In the genomic region with DNA sequence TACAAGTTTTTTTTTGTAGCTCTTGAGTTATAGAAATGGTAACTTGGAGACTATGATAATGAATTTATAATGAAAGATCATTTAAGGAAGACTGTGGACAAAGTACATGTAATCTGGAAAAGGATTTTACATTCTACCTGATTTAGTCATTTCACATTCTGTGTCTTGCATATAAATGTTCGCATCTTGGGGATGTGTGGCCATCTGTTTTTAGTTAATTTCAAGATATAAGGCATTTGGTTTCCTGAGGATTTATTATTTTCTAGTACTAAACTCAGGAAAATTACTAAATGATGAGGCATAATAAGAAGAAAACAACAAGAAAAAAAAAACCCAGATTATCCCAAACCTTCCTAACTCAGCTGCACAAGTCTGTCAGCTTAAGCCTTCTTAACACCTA, we compare ENCODE assay signal across 12 cellular contexts.
DNase-seq lines count a peak whose midpoint lies in the region; ATAC-seq and TF ChIP-seq lines count a peak whose summit lies in the region.
"Had no signal": no experiment of that assay in that cellular context is flagged by ENCODE, and none has a peak within 500 bp of the region (broad histone marks: within the 10 kb centered on the region; RNA-seq: fewer than 3 reads in every experiment).

No MANE protein-coding gene starts in this region.

- peaks cover 15% of the 10 kb centered on the region for H3K4me1 Mint-ChIP-seq in endothelial cell (ENCODE audit: unreplicated experiment)

- peak; percentile 68 for ATAC-seq in SK-N-SH treated with all-trans-retinoic acid at 6 μM for 48 hours
- no peak for ATAC-seq in GM21528 (IDR thresholded peaks at IDR 0.05; ENCODE audit: low FRiP score, unreplicated experiment)
- ATAC-seq: K562 had no signal

- H3K4me3 Mint-ChIP-seq in endothelial cell (ENCODE audit: unreplicated experiment) = no peak overlapping the region
- H3K4me3 Mint-ChIP-seq: CD4-positive, alpha-beta T cell had no signal

- H3K27ac Mint-ChIP-seq in endothelial cell (ENCODE audit: unreplicated experiment) = no peak overlapping the region
- H3K27ac Mint-ChIP-seq: CD4-positive, alpha-beta T cell had no signal

- H3K9me3 Mint-ChIP-seq in endothelial cell (ENCODE audit: unreplicated experiment) = no peaks in the 10 kb centered on the region

- no peaks in the 10 kb centered on the region for H3K36me3 Mint-ChIP-seq in endothelial cell (ENCODE audit: low read depth, unreplicated experiment)

- no peak overlapping the region for H3K4me3 ChIP-seq in fibroblast of the aortic adventitia (ENCODE audit: low read depth, low read length)
- H3K4me3 ChIP-seq: HAP-1, K562 had no signal

- DNase-seq in EH (ENCODE audit: low read depth) = peak; percentile 41
- peak; percentile 12 for DNase-seq in fibroblast of the aortic adventitia (ENCODE audit: low read depth)
- no peak for DNase-seq in endothelial cell (ENCODE audit: low spot score)
- no peak for DNase-seq in nucleus accumbens (lab: John Stamatoyannopoulos, UW)
- DNase-seq: AML-193; Caco-2; CD4-positive, alpha-beta T cell; GDM1 had no signal

- H3K27me3 Mint-ChIP-seq in endothelial cell (ENCODE audit: unreplicated experiment) = peaks cover 3% of the 10 kb centered on the region
- H3K27me3 Mint-ChIP-seq: CD4-positive, alpha-beta T cell had no signal

- no peak for TF ChIP-seq CTCF in fibroblast of the aortic adventitia (IDR thresholded peaks at IDR 0.05; ENCODE audit: insufficient read depth, low read length)
- TF ChIP-seq CTCF in endothelial cell (IDR thresholded peaks at IDR 0.05; ENCODE audit: unreplicated experiment) = no peak

TF ChIP-seq in SK-N-SH treated with all-trans-retinoic acid at 6 μM for 48 hours, 23 proteins besides CTCF, POLR2A, EP300 and RAD21:
- no peak for TF ChIP-seq GLIS3 (CRISPR knock-in tag; IDR thresholded peaks at IDR 0.05)
- TF ChIP-seq BACH2 (CRISPR knock-in tag; IDR thresholded peaks at IDR 0.05; ENCODE audit: borderline replicate concordance) = no peak
- no peak for TF ChIP-seq ZFP30 (CRISPR knock-in tag; IDR thresholded peaks at IDR 0.05)
- no peak for TF ChIP-seq ZNF70 (CRISPR knock-in tag; IDR thresholded peaks at IDR 0.05)
- TF ChIP-seq CREB5 (CRISPR knock-in tag; IDR thresholded peaks at IDR 0.05; ENCODE audit: low read depth) = no peak
- TF ChIP-seq ISL1 (CRISPR knock-in tag; IDR thresholded peaks at IDR 0.05) = no peak
- no peak for TF ChIP-seq ESRRG (CRISPR knock-in tag; IDR thresholded peaks at IDR 0.05)
- TF ChIP-seq ARNTL (CRISPR knock-in tag; IDR thresholded peaks at IDR 0.05; ENCODE audit: borderline replicate concordance, low read depth) = no peak
- TF ChIP-seq, protein P1, sequence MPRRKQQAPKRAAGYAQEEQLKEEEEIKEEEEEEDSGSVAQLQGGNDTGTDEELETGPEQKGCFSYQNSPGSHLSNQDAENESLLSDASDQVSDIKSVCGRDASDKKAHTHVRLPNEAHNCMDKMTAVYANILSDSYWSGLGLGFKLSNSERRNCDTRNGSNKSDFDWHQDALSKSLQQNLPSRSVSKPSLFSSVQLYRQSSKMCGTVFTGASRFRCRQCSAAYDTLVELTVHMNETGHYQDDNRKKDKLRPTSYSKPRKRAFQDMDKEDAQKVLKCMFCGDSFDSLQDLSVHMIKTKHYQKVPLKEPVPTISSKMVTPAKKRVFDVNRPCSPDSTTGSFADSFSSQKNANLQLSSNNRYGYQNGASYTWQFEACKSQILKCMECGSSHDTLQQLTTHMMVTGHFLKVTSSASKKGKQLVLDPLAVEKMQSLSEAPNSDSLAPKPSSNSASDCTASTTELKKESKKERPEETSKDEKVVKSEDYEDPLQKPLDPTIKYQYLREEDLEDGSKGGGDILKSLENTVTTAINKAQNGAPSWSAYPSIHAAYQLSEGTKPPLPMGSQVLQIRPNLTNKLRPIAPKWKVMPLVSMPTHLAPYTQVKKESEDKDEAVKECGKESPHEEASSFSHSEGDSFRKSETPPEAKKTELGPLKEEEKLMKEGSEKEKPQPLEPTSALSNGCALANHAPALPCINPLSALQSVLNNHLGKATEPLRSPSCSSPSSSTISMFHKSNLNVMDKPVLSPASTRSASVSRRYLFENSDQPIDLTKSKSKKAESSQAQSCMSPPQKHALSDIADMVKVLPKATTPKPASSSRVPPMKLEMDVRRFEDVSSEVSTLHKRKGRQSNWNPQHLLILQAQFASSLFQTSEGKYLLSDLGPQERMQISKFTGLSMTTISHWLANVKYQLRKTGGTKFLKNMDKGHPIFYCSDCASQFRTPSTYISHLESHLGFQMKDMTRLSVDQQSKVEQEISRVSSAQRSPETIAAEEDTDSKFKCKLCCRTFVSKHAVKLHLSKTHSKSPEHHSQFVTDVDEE (CRISPR knock-in tag; IDR thresholded peaks at IDR 0.05) = no peak
- no peak for TF ChIP-seq PPARA (CRISPR knock-in tag; IDR thresholded peaks at IDR 0.05; ENCODE audit: borderline replicate concordance)
- TF ChIP-seq RARB (CRISPR knock-in tag; IDR thresholded peaks at IDR 0.05) = no peak
- TF ChIP-seq SNAI2 (CRISPR knock-in tag; IDR thresholded peaks at IDR 0.05) = no peak
- TF ChIP-seq, protein P2, sequence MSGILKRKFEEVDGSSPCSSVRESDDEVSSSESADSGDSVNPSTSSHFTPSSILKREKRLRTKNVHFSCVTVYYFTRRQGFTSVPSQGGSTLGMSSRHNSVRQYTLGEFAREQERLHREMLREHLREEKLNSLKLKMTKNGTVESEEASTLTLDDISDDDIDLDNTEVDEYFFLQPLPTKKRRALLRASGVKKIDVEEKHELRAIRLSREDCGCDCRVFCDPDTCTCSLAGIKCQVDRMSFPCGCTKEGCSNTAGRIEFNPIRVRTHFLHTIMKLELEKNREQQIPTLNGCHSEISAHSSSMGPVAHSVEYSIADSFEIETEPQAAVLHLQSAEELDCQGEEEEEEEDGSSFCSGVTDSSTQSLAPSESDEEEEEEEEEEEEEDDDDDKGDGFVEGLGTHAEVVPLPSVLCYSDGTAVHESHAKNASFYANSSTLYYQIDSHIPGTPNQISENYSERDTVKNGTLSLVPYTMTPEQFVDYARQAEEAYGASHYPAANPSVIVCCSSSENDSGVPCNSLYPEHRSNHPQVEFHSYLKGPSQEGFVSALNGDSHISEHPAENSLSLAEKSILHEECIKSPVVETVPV (CRISPR knock-in tag; IDR thresholded peaks at IDR 0.05) = no peak
- no peak for TF ChIP-seq ZNF565 (CRISPR knock-in tag; conservative IDR thresholded peaks at IDR 0.05; ENCODE audit: low read depth)
- TF ChIP-seq, protein P3, sequence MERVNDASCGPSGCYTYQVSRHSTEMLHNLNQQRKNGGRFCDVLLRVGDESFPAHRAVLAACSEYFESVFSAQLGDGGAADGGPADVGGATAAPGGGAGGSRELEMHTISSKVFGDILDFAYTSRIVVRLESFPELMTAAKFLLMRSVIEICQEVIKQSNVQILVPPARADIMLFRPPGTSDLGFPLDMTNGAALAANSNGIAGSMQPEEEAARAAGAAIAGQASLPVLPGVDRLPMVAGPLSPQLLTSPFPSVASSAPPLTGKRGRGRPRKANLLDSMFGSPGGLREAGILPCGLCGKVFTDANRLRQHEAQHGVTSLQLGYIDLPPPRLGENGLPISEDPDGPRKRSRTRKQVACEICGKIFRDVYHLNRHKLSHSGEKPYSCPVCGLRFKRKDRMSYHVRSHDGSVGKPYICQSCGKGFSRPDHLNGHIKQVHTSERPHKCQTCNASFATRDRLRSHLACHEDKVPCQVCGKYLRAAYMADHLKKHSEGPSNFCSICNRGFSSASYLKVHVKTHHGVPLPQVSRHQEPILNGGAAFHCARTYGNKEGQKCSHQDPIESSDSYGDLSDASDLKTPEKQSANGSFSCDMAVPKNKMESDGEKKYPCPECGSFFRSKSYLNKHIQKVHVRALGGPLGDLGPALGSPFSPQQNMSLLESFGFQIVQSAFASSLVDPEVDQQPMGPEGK (CRISPR knock-in tag; IDR thresholded peaks at IDR 0.05; ENCODE audit: borderline replicate concordance) = no peak
- no peak for TF ChIP-seq OSR1 (CRISPR knock-in tag; IDR thresholded peaks at IDR 0.05)
- no peak for TF ChIP-seq ZNF8 (CRISPR knock-in tag; IDR thresholded peaks at IDR 0.05)
- TF ChIP-seq ZC3H10 (CRISPR knock-in tag; IDR thresholded peaks at IDR 0.05) = no peak

Comparison
In these comparisons a context has a peak if more than half of its experiments do, and no peak if none do; other contexts are left out.
1. DNase-seq: peak in EH (single experiment) and fibroblast of the aortic adventitia (single experiment); none in endothelial cell (single experiment) and nucleus accumbens (0 of 56).